13 cellular contexts compared by ENCODE assay signal in genomic region chr1:54289939-54290233, GRCh38.
DNase-seq lines count a peak whose midpoint lies in the region; ATAC-seq and TF ChIP-seq lines count a peak whose summit lies in the region.
"Had no signal": no experiment of that assay in that cellular context is flagged by ENCODE, and none has a peak within 500 bp of the region (broad histone marks: within the 10 kb centered on the region; RNA-seq: fewer than 3 reads in every experiment).

No MANE protein-coding gene starts in this region.

- no peak overlapping the region for H3K4me3 ChIP-seq in CD8-positive, alpha-beta T cell (ENCODE audit: low read depth, low read length)
- H3K4me3 ChIP-seq in Peyer's patch (no peak overlapping the region), esophagus (ENCODE audit: low read depth in 1 of 2, low read length in 2 of 2) (no peak overlapping the region), psoas muscle (no peak overlapping the region)
- H3K4me3 ChIP-seq: SK-N-MC had no signal

- H3K4me1 ChIP-seq in CD8-positive, alpha-beta T cell (ENCODE audit: insufficient read depth, low read length) = peaks cover 85% of the 10 kb centered on the region
- peaks cover 0 to 69% (median 19%) of the 10 kb centered on the region in 4 donors for H3K4me1 ChIP-seq in Peyer's patch
- peaks cover 17 to 61% of the 10 kb centered on the region in 2 donors for H3K4me1 ChIP-seq in esophagus (ENCODE audit: control insufficient read depth in 2 of 2, insufficient read depth in 2 of 2, low read length in 1 of 2)
- peaks cover 72% of the 10 kb centered on the region for H3K4me1 ChIP-seq in psoas muscle

- 26 to 33% methylated on average over 1 of the region's 1 CpG for WGBS in esophagus, 2 donors
- 69 to 89% (median 75%) methylated on average over 1 of the region's 1 CpG for WGBS in psoas muscle, 3 donors

- TF ChIP-seq CTCF in CD8-positive, alpha-beta T cell (IDR thresholded peaks at IDR 0.05) = no peak
- TF ChIP-seq CTCF in Peyer's patch (IDR thresholded peaks at IDR 0.05) (no peak), psoas muscle (IDR thresholded peaks at IDR 0.05) (no peak)

- intact Hi-C loops in CD8-positive, alpha-beta T cell (cut with DNase I, micrococcal nuclease) = loop anchor here (5.0 kb wide), 2 partner anchors 67 to 197 kb away; no protein-coding TSS in a partner anchor
- intact Hi-C loops in psoas muscle (cut with DNase I) = loop anchor here in 1 of 2 donors (5.0 kb wide), 1 partner anchor 102 kb away; no protein-coding TSS in a partner anchor

- peaks cover 88% of the 10 kb centered on the region for H3K4me1 Mint-ChIP-seq in CD8-positive, alpha-beta T cell (ENCODE audit: low read depth)

- CTCF ChIA-PET in CD8-positive, alpha-beta T cell (lab: Charles Lee) = interaction anchor here (1.8 kb wide), 1 partner anchor 13 kb away, joined by 5 read pairs; no protein-coding TSS in a partner anchor

- H3K27ac ChIP-seq in CD8-positive, alpha-beta T cell (ENCODE audit: low read depth, low read length) = no peak overlapping the region
- peak overlapping the region in 3 of 4 donors; percentile 68 to 78 (median 68) for H3K27ac ChIP-seq in Peyer's patch
- peak overlapping the region; percentile 78 to 84 for H3K27ac ChIP-seq in esophagus (ENCODE audit: low read depth in 2 of 2, low read length in 1 of 2)
- peak overlapping the region; percentile 90 for H3K27ac ChIP-seq in psoas muscle
- H3K27ac ChIP-seq: SK-N-MC had no signal

- H3K36me3 Mint-ChIP-seq in CD8-positive, alpha-beta T cell = no peaks in the 10 kb centered on the region
- H3K36me3 Mint-ChIP-seq: naive B cell had no signal

- DNase-seq in CD8-positive, alpha-beta T cell = no peak
- no peak for DNase-seq in Peyer's patch
- DNase-seq in psoas muscle = no peak
- DNase-seq in NCI-H1694 treated with DMSO at 0.1 percent for 48 hours (lab: John Stamatoyannopoulos, UW) = no peak
- no peak for DNase-seq in NCI-H774 (lab: John Stamatoyannopoulos, UW)
- DNase-seq in SK-N-DZ (ENCODE audit: low spot score) = no peak
- DNase-seq: erythroblast, naive B cell, NCI-H1417 treated with DMSO at 0.1 percent for 48 hours, NCI-H748 treated with DMSO at 0.1 percent for 48 hours had no signal

- H3K9me3 Mint-ChIP-seq in CD8-positive, alpha-beta T cell = no peaks in the 10 kb centered on the region
- H3K9me3 Mint-ChIP-seq: naive B cell had no signal

- TF ChIP-seq POLR2A in Peyer's patch (IDR thresholded peaks at IDR 0.05) = no peak

- H3K27ac Mint-ChIP-seq in CD8-positive, alpha-beta T cell = peak overlapping the region; percentile 91

- H3K27me3 ChIP-seq in CD8-positive, alpha-beta T cell (ENCODE audit: insufficient read depth, low read length) = no peaks in the 10 kb centered on the region
- H3K27me3 ChIP-seq in Peyer's patch = no peaks in the 10 kb centered on the region
- H3K27me3 ChIP-seq in esophagus (ENCODE audit: control insufficient read depth in 1 of 2, insufficient read depth in 2 of 2, low read length in 2 of 2) = no peaks in the 10 kb centered on the region
- no peaks in the 10 kb centered on the region for H3K27me3 ChIP-seq in psoas muscle (ENCODE audit: insufficient read depth in 3 of 3, low read length in 2 of 3)

- H3K9me3 ChIP-seq in CD8-positive, alpha-beta T cell (ENCODE audit: low read length) = no peaks in the 10 kb centered on the region
- H3K9me3 ChIP-seq in Peyer's patch (no peaks in the 10 kb centered on the region), esophagus (ENCODE audit: control insufficient read depth in 2 of 2, insufficient read depth in 1 of 2, low read depth in 1 of 2, low read length in 1 of 2) (no peaks in the 10 kb centered on the region), psoas muscle (no peaks in the 10 kb centered on the region)

- no peaks in the 10 kb centered on the region for H3K36me3 ChIP-seq in CD8-positive, alpha-beta T cell (ENCODE audit: insufficient read depth, low read length)
- H3K36me3 ChIP-seq in Peyer's patch = no peaks in the 10 kb centered on the region
- no peaks in the 10 kb centered on the region for H3K36me3 ChIP-seq in esophagus (ENCODE audit: control insufficient read depth in 2 of 2, insufficient read depth in 2 of 2, low read length in 1 of 2)
- H3K36me3 ChIP-seq in psoas muscle (ENCODE audit: insufficient read depth in 1 of 2, low read depth in 1 of 2) = no peaks in the 10 kb centered on the region

- POLR2A ChIA-PET in CD8-positive, alpha-beta T cell (lab: Charles Lee) = interaction anchor here (1.6 kb wide), 2 partner anchors 23 to 197 kb away, joined by 3 to 5 read pairs; no protein-coding TSS in a partner anchor

- ATAC-seq in CD8-positive, alpha-beta T cell = no peak
- ATAC-seq in psoas muscle = no peak
- ATAC-seq in HG02938 (IDR thresholded peaks at IDR 0.05; ENCODE audit: unreplicated experiment) = no peak

- H3K4me3 Mint-ChIP-seq in CD8-positive, alpha-beta T cell = peak overlapping the region; percentile 23
- H3K4me3 Mint-ChIP-seq: naive B cell had no signal

- no peaks in the 10 kb centered on the region for H3K27me3 Mint-ChIP-seq in CD8-positive, alpha-beta T cell (ENCODE audit: low read depth)
- H3K27me3 Mint-ChIP-seq: naive B cell had no signal
